ENCODE assay signal across 13 cellular contexts in genomic region chr3:56737001-56737400, GRCh38.
"Had no signal": no experiment of that assay in that cellular context is flagged by ENCODE, and none has a peak within 500 bp of the region (broad histone marks: within the 10 kb centered on the region; RNA-seq: fewer than 3 reads in every experiment).

No MANE protein-coding gene starts in this region.

- H3K9me3 Mint-ChIP-seq: activated CD4-positive, alpha-beta memory T cell treated with anti-CD3 and anti-CD28 coated beads, Interleukin-2, amount 10 ng/mL, durations not matched to agents 7 days and 5 days; effector memory CD8-positive, alpha-beta T cell; stimulated activated naive CD8-positive, alpha-beta T cell treated with anti-CD3 and anti-CD28 coated beads, Interleukin-15, amount 100 ng/mL, for 72 hours; type B pancreatic cell had no signal

- H3K27me3 Mint-ChIP-seq: activated CD4-positive, alpha-beta memory T cell treated with anti-CD3 and anti-CD28 coated beads, Interleukin-2, amount 10 ng/mL, durations not matched to agents 7 days and 5 days; effector memory CD8-positive, alpha-beta T cell; stimulated activated naive CD8-positive, alpha-beta T cell treated with anti-CD3 and anti-CD28 coated beads, Interleukin-15, amount 100 ng/mL, for 72 hours; type B pancreatic cell had no signal

- H3K27ac Mint-ChIP-seq: activated CD4-positive, alpha-beta memory T cell treated with anti-CD3 and anti-CD28 coated beads, Interleukin-2, amount 10 ng/mL, durations not matched to agents 7 days and 5 days; stimulated activated naive CD8-positive, alpha-beta T cell treated with anti-CD3 and anti-CD28 coated beads, Interleukin-15, amount 100 ng/mL, for 72 hours; type B pancreatic cell had no signal

- DNase-seq: activated CD4-positive, alpha-beta memory T cell treated with anti-CD3 and anti-CD28 coated beads, Interleukin-2, amount 10 ng/mL, durations not matched to agents 7 days and 5 days; activated CD4-positive, alpha-beta T cell treated with anti-CD3 and anti-CD28 coated beads for 1 hour; activated CD8-positive, alpha-beta memory T cell treated with anti-CD3 and anti-CD28 coated beads, Interleukin-2, amount 50 U/mL, for 4 hours; dermis blood vessel endothelial cell; effector memory CD8-positive, alpha-beta T cell; heart left ventricle; mesendoderm; sigmoid colon; spleen; stimulated activated naive CD8-positive, alpha-beta T cell treated with anti-CD3 and anti-CD28 coated beads, Interleukin-15, amount 100 ng/mL, for 72 hours had no signal

- H3K27ac ChIP-seq: epithelial cell of prostate, heart left ventricle, sigmoid colon, spleen, VCaP had no signal

- H3K4me3 Mint-ChIP-seq: activated CD4-positive, alpha-beta memory T cell treated with anti-CD3 and anti-CD28 coated beads, Interleukin-2, amount 10 ng/mL, durations not matched to agents 7 days and 5 days; stimulated activated naive CD8-positive, alpha-beta T cell treated with anti-CD3 and anti-CD28 coated beads, Interleukin-15, amount 100 ng/mL, for 72 hours; type B pancreatic cell had no signal
